ENCODE assay signal across 1 cellular context in genomic region chr1:231527586-231528174, GRCh38.
TF ChIP-seq lines count a peak whose summit lies in the region.

No MANE protein-coding gene starts in this region.

TF ChIP-seq in HepG2, 621 proteins besides CTCF, POLR2A, EP300 and RAD21 (continued from another document):
- no peak for TF ChIP-seq ZNF136 (CRISPR knock-in tag; IDR thresholded peaks at IDR 0.05; ENCODE audit: low read depth)
- TF ChIP-seq CENPT (CRISPR knock-in tag; IDR thresholded peaks at IDR 0.05; ENCODE audit: low read depth) = 0 out of 2 replicates have a peak, but pooled peaks have one; percentile 0
- TF ChIP-seq ZC3H13 (CRISPR knock-in tag; IDR thresholded peaks at IDR 0.05) = 0 out of 2 replicates have a peak, but pooled peaks have one; percentile 51
- TF ChIP-seq ZEB1 (IDR thresholded peaks at IDR 0.05; ENCODE audit: insufficient replicate concordance, low read depth) = no peak
- TF ChIP-seq ZNF790 (CRISPR knock-in tag; IDR thresholded peaks at IDR 0.05; ENCODE audit: borderline replicate concordance) = peak; percentile 1; the same call in 1 of the 2 replicates
- TF ChIP-seq ZSCAN22 (CRISPR knock-in tag; IDR thresholded peaks at IDR 0.05) = no peak
- no peak for TF ChIP-seq KLF12 (CRISPR knock-in tag; IDR thresholded peaks at IDR 0.05; ENCODE audit: borderline replicate concordance)
- TF ChIP-seq MTERF4 (CRISPR knock-in tag; IDR thresholded peaks at IDR 0.05) = 0 out of 2 replicates have a peak, but pooled peaks have one; percentile 5
- no peak for TF ChIP-seq ZNF354B (CRISPR knock-in tag; IDR thresholded peaks at IDR 0.05)
- no peak for TF ChIP-seq ZBTB21 (CRISPR knock-in tag; IDR thresholded peaks at IDR 0.05)
- TF ChIP-seq LCORL (IDR thresholded peaks at IDR 0.05) = no peak
- no peak for TF ChIP-seq LCORL (CRISPR knock-in tag; IDR thresholded peaks at IDR 0.05)
- TF ChIP-seq RAD51 (IDR thresholded peaks at IDR 0.05; ENCODE audit: borderline replicate concordance) = no peak
- TF ChIP-seq FLYWCH1 (CRISPR knock-in tag; IDR thresholded peaks at IDR 0.05) = no peak
- TF ChIP-seq ZBTB42 (CRISPR knock-in tag; IDR thresholded peaks at IDR 0.05) = 0 out of 2 replicates have a peak, but pooled peaks have one; percentile 42
- TF ChIP-seq GFI1 (CRISPR knock-in tag; IDR thresholded peaks at IDR 0.05; ENCODE audit: borderline replicate concordance) = no peak
- no peak for TF ChIP-seq ZNF234 (CRISPR knock-in tag; conservative IDR thresholded peaks at IDR 0.05)
- no peak for TF ChIP-seq CCDC6 (CRISPR knock-in tag; IDR thresholded peaks at IDR 0.05)
- TF ChIP-seq, protein P1, sequence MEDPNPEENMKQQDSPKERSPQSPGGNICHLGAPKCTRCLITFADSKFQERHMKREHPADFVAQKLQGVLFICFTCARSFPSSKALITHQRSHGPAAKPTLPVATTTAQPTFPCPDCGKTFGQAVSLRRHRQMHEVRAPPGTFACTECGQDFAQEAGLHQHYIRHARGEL (CRISPR knock-in tag; IDR thresholded peaks at IDR 0.05) = no peak
- TF ChIP-seq SOX6 (IDR thresholded peaks at IDR 0.05) = no peak
- TF ChIP-seq SOX6 (CRISPR knock-in tag; IDR thresholded peaks at IDR 0.05) = no peak
- no peak for TF ChIP-seq NFATC3 (CRISPR knock-in tag; IDR thresholded peaks at IDR 0.05)
- TF ChIP-seq TBL1XR1 (IDR thresholded peaks at IDR 0.05; ENCODE audit: borderline replicate concordance, low read length, partially characterized antibody) = no peak
- no peak for TF ChIP-seq ZNF567 (CRISPR knock-in tag; IDR thresholded peaks at IDR 0.05; ENCODE audit: borderline replicate concordance)
- TF ChIP-seq SMAD1 (CRISPR knock-in tag; IDR thresholded peaks at IDR 0.05; ENCODE audit: borderline replicate concordance, low read depth) = no peak
- no peak for TF ChIP-seq ZNF407 (CRISPR knock-in tag; IDR thresholded peaks at IDR 0.05; ENCODE audit: not compliant biosample characterization)
- no peak for TF ChIP-seq ZSCAN9 (CRISPR knock-in tag; IDR thresholded peaks at IDR 0.05; ENCODE audit: borderline replicate concordance)
- TF ChIP-seq, protein P2, sequence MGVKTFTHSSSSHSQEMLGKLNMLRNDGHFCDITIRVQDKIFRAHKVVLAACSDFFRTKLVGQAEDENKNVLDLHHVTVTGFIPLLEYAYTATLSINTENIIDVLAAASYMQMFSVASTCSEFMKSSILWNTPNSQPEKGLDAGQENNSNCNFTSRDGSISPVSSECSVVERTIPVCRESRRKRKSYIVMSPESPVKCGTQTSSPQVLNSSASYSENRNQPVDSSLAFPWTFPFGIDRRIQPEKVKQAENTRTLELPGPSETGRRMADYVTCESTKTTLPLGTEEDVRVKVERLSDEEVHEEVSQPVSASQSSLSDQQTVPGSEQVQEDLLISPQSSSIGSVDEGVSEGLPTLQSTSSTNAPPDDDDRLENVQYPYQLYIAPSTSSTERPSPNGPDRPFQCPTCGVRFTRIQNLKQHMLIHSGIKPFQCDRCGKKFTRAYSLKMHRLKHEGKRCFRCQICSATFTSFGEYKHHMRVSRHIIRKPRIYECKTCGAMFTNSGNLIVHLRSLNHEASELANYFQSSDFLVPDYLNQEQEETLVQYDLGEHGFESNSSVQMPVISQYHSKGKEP (CRISPR knock-in tag; IDR thresholded peaks at IDR 0.05) = no peak
- no peak for TF ChIP-seq ZBTB43 (CRISPR knock-in tag; conservative IDR thresholded peaks at IDR 0.05)
